1 cellular context compared by ENCODE assay signal in genomic region chr7:94089806-94090205, GRCh38.
TF ChIP-seq lines count a peak whose summit lies in the region.

No MANE protein-coding gene starts in this region.

TF ChIP-seq in H1, 55 proteins besides CTCF, POLR2A, EP300 and RAD21 (continued from another document):
- no peak for TF ChIP-seq POLR2AphosphoS5 (IDR thresholded peaks at IDR 0.05; ENCODE audit: low read depth, low read length)
- no peak for TF ChIP-seq EZH2 (IDR thresholded peaks at IDR 0.05; ENCODE audit: low read depth, low read length, severe bottlenecking)
- TF ChIP-seq POU5F1 (IDR thresholded peaks at IDR 0.05; ENCODE audit: low read depth, low read length) = no peak
- TF ChIP-seq KDM5A (IDR thresholded peaks at IDR 0.05; ENCODE audit: low read length) = no peak
- TF ChIP-seq KDM1A (IDR thresholded peaks at IDR 0.05; ENCODE audit: borderline replicate concordance, low read length) = no peak
